Comparison of ENCODE assay signal across 14 cellular contexts in genomic region chr11:2943711-2944118, GRCh38. TPM values are rescaled to one million over a fixed set of nuclear protein-coding genes. Genes with fewer than 3 reads are reported as not detected.
DNase-seq lines count a peak whose midpoint lies in the region; ATAC-seq, FAIRE-seq and TF ChIP-seq lines count a peak whose summit lies in the region.
"Had no signal": no experiment of that assay in that cellular context is flagged by ENCODE, and none has a peak within 500 bp of the region (broad histone marks: within the 10 kb centered on the region; RNA-seq: fewer than 3 reads in every experiment).

No MANE protein-coding gene starts in this region.

- no peak for TF ChIP-seq EP300 in GM12878 (IDR thresholded peaks at IDR 0.05; ENCODE audit: borderline replicate concordance in 1 of 2, control insufficient read depth in 1 of 2, low read depth in 2 of 2, low read length in 2 of 2)

- POLR2A ChIA-PET in GM12878 (lab: Charles Lee) = no interaction called here

- H2AFZ ChIP-seq in GM12878 (ENCODE audit: control insufficient read depth, low read depth, low read length) = no peak overlapping the region

- H3K27ac ChIP-seq in GM12878 (ENCODE audit: control insufficient read depth, insufficient read depth) = no peak overlapping the region
- H3K27ac ChIP-seq: SK-N-MC had no signal

- H3K79me2 ChIP-seq in GM12878 (ENCODE audit: control insufficient read depth, insufficient read depth, low read length) = no peaks in the 10 kb centered on the region

- H3K9ac ChIP-seq in GM12878 (ENCODE audit: control insufficient read depth, insufficient read depth, low read length) = no peak overlapping the region

- H3K9me3 ChIP-seq in GM12878 (replicated peaks; ENCODE audit: control insufficient read depth, insufficient read depth, low read length) = peaks cover 4% of the 10 kb centered on the region; the same call in 2 of the 3 replicates

- no peak for TF ChIP-seq RAD21 in GM12878 (IDR thresholded peaks at IDR 0.05; ENCODE audit: insufficient read depth, low read depth, low read length)

- SMC1A ChIA-PET in GM12878 (lab: Charles Lee; ENCODE audit: uncharacterized antibody, unreplicated experiment) = no interaction called here

- CTCF ChIA-PET in GM12878 (lab: Yijun Ruan, JAX) = interaction anchor here (0.8 to 3.2 kb wide), 2 partner anchors 14 to 148 kb away, joined by 3 to 9 read pairs; partner anchors contain the start of gene PHLDA2

- no peaks in the 10 kb centered on the region; the same call in 1 of the 2 replicates for H4K20me1 ChIP-seq in GM12878 (ENCODE audit: control insufficient read depth, insufficient read depth)

- peak; percentile 50 for TF ChIP-seq POLR2A in GM12878 (IDR thresholded peaks at IDR 0.05; ENCODE audit: low read depth, low read length)

- no peaks in the 10 kb centered on the region for H3K27me3 ChIP-seq in GM12878 (replicated peaks in 1 of 2; ENCODE audit: control insufficient read depth in 2 of 2, insufficient read depth in 2 of 2, low read length in 1 of 2)
- H3K27me3 ChIP-seq: uterus had no signal

- no peak for ATAC-seq in GM12878
- no peak for ATAC-seq in left lobe of liver

- peaks cover 15 to 21% of the 10 kb centered on the region in 2 experiments for H3K36me3 ChIP-seq in GM12878 (ENCODE audit: control insufficient read depth in 2 of 2, insufficient read depth in 2 of 2, low read length in 1 of 2)
- H3K36me3 ChIP-seq: uterus had no signal

- in situ Hi-C loops in GM12878 (cut with MboI) = no loop called here

- no peak overlapping the region for H3K4me2 ChIP-seq in GM12878 (ENCODE audit: control insufficient read depth, insufficient read depth)

- FAIRE-seq in GM12878 (lab: Jason Lieb, UNC) = no peak
- FAIRE-seq: GM18507 had no signal

- intact Hi-C loops in GM12878 (cut with micrococcal nuclease; ENCODE audit: unreplicated experiment) = no loop called here

- peak; percentile 23 for DNase-seq in DMS153 (lab: John Stamatoyannopoulos, UW)
- DNase-seq in DMS153 treated with DMSO at 0.1 percent for 48 hours (lab: John Stamatoyannopoulos, UW; ENCODE audit: unreplicated experiment) = no peak
- peak; percentile 85 for DNase-seq in HT-29 (ENCODE audit: low spot score)
- DNase-seq in GM12878 (ENCODE audit: low read depth, low spot score) = no peak
- DNase-seq in myocyte (ENCODE audit: low read depth) = peak; percentile 49
- DNase-seq in left lobe of liver (ENCODE audit: low spot score) = no peak
- DNase-seq in hippocampal formation (lab: John Stamatoyannopoulos, UW) = no peak
- DNase-seq in Ammon's horn (ENCODE audit: low spot score) = no peak
- DNase-seq: 8988T, left cardiac atrium, NCI-H446 treated with DMSO at 0.1 percent for 48 hours had no signal

- BruUV-seq in GM12878 (replicated peaks; lab: Mats Ljungman, UMichigan) = no TSS peak

- RAD21 ChIA-PET in GM12878 (lab: Charles Lee; ENCODE audit: unreplicated experiment) = no interaction called here

- peaks cover 3% of the 10 kb centered on the region; the same call in 1 of the 2 replicates for H3K4me1 ChIP-seq in GM12878 (ENCODE audit: control insufficient read depth, insufficient read depth, low read length)

- 63% methylated on average over 12 of the region's 12 CpGs for WGBS in GM12878 (ENCODE audit: insufficient coverage, insufficient replicate concordance, low lambda C conversion rate, missing lambda C conversion rate)

- no peak for TF ChIP-seq CTCF in GM12878 (IDR thresholded peaks at IDR 0.05 in 2 of 3, conservative IDR thresholded peaks at IDR 0.05 in 1 of 3; ENCODE audit: control insufficient read depth in 2 of 3, extremely low read depth in 1 of 3, insufficient read depth in 1 of 3, low read depth in 3 of 3, low read length in 3 of 3)

- no peak overlapping the region for H3K4me3 ChIP-seq in GM12878
- H3K4me3 ChIP-seq: SK-N-MC, uterus had no signal

TF ChIP-seq in GM12878, 131 proteins besides CTCF, POLR2A, EP300 and RAD21 (continues in another document):
- TF ChIP-seq MTA3 (IDR thresholded peaks at IDR 0.05; ENCODE audit: borderline replicate concordance, low read length) = no peak
- no peak for TF ChIP-seq NKRF (conservative IDR thresholded peaks at IDR 0.05)
- no peak for TF ChIP-seq SMC3 (IDR thresholded peaks at IDR 0.05; ENCODE audit: borderline replicate concordance, low read length)
- no peak for TF ChIP-seq NFYA (IDR thresholded peaks at IDR 0.05; ENCODE audit: borderline replicate concordance, low read depth, low read length)

RNA-seq across cellular contexts. Expression of gene PHLDA2, which starts 14.5 kb away (rescaled TPM):
- 345 and 406 TPM in 2 replicates for total RNA-seq in HT-29 (2014; rRNA removed; shearing (Covaris generic))
- 0.59 TPM in 1 of 2 replicates, not detected in the other for total RNA-seq in GM12878 (2013; cell fraction: nucleolus; rRNA removed)
- total RNA-seq in GM12878 (2014; rRNA removed) (not detected in 2 replicates), GM12878 (2014; rRNA removed; fragmentation: Illumina TruSeq; extraction: Trizol) (not detected in 2 replicates), GM12878 (2021) (0.27 and 0.49 TPM in 2 replicates), myocyte (1.7 and 4.7 TPM in 2 replicates), left lobe of liver (1.3 TPM)
- not detected for polyA plus RNA-seq in GM12878 (2011; ENCODE audit: low read depth)
- polyA plus RNA-seq in GM12878 (2011; rRNA removed) (0.15 TPM in 1 of 2 replicates, not detected in the other), GM12878 (2014; fragmentation: Illumina TruSeq; extraction: Trizol) (not detected in 2 replicates), GM12878 (2014; fragmentation: Nextera tagmentation; extraction: Ambion mirVana) (not detected), GM12878 (2014; rRNA removed) (not detected in 2 replicates), GM12878 (2016; fragmentation: Nextera tagmentation; extraction: Ambion mirVana) (under 1 TPM in 1 of 2 experiments, not detected in 1; 0.16 TPM)
- polyA plus RNA-seq in GM12878 (2011; cell fraction: cytosol; rRNA removed) = 0.07 and 0.12 TPM in 2 replicates
- polyA plus RNA-seq in GM12878 (2011; cell fraction: nucleus; rRNA removed) = 0.27 and 0.34 TPM in 2 replicates
- 0.18 and 0.32 TPM in 2 replicates for polyA plus RNA-seq in GM12878 (2012)
- polyA minus RNA-seq in GM12878 (2011; rRNA and poly(A)+ RNA removed) = not detected in 2 replicates
- polyA minus RNA-seq in GM12878 (2011; cell fraction: cytosol; rRNA and poly(A)+ RNA removed) = not detected in 2 replicates
- polyA minus RNA-seq in GM12878 (2011; cell fraction: nucleus; rRNA and poly(A)+ RNA removed) = not detected in 2 replicates
- 32.3 TPM for polyA plus RNA-seq in myocyte (2012)

RNA-seq across cellular contexts. Expression of gene NAP1L4, which starts 48.4 kb away (rescaled TPM):
- total RNA-seq in HT-29 (2014; rRNA removed; shearing (Covaris generic)) = 114 and 116 TPM in 2 replicates
- 427 and 452 TPM in 2 replicates for total RNA-seq in GM12878 (2013; cell fraction: nucleolus; rRNA removed)
- total RNA-seq in GM12878 (2014; rRNA removed) (103 and 107 TPM in 2 replicates), GM12878 (2014; rRNA removed; fragmentation: Illumina TruSeq; extraction: Trizol) (100 and 101 TPM in 2 replicates), GM12878 (2021) (128 and 130 TPM in 2 replicates), myocyte (111 and 117 TPM in 2 replicates), left lobe of liver (42.2 TPM)
- polyA plus RNA-seq in GM12878 (2011; ENCODE audit: low read depth) = 48.1 TPM
- polyA plus RNA-seq in GM12878 (2011; rRNA removed) (100 and 159 TPM in 2 replicates), GM12878 (2014; fragmentation: Illumina TruSeq; extraction: Trizol) (127 and 140 TPM in 2 replicates), GM12878 (2014; fragmentation: Nextera tagmentation; extraction: Ambion mirVana) (10 to 100 TPM; 24.8 to 44.0 TPM), GM12878 (2014; rRNA removed) (121 TPM in 2 replicates), GM12878 (2016; fragmentation: Nextera tagmentation; extraction: Ambion mirVana) (100 to 1,000 TPM; 181 to 198 TPM)
- 64.8 and 80.3 TPM in 2 replicates for polyA plus RNA-seq in GM12878 (2011; cell fraction: cytosol; rRNA removed)
- 141 and 157 TPM in 2 replicates for polyA plus RNA-seq in GM12878 (2011; cell fraction: nucleus; rRNA removed)
- polyA plus RNA-seq in GM12878 (2012) = 71.3 and 83.1 TPM in 2 replicates
- 62.6 and 97.0 TPM in 2 replicates for polyA minus RNA-seq in GM12878 (2011; rRNA and poly(A)+ RNA removed)
- polyA minus RNA-seq in GM12878 (2011; cell fraction: cytosol; rRNA and poly(A)+ RNA removed) = 28.8 and 30.2 TPM in 2 replicates
- 52.5 and 71.7 TPM in 2 replicates for polyA minus RNA-seq in GM12878 (2011; cell fraction: nucleus; rRNA and poly(A)+ RNA removed)
- 107 TPM for polyA plus RNA-seq in myocyte (2012)

RNA-seq across cellular contexts. Expression of gene CDKN1C, which starts 58.1 kb away (rescaled TPM):
- total RNA-seq in HT-29 (2014; rRNA removed; shearing (Covaris generic)) = 5.3 and 9.1 TPM in 2 replicates
- 0.59 TPM in 1 of 2 replicates, not detected in the other for total RNA-seq in GM12878 (2013; cell fraction: nucleolus; rRNA removed)
- total RNA-seq in GM12878 (2014; rRNA removed) (not detected in 2 replicates), GM12878 (2014; rRNA removed; fragmentation: Illumina TruSeq; extraction: Trizol) (not detected in 2 replicates), GM12878 (2021) (0.19 and 0.21 TPM in 2 replicates), myocyte (274 and 533 TPM in 2 replicates), left lobe of liver (8.4 TPM)
- not detected for polyA plus RNA-seq in GM12878 (2011; ENCODE audit: low read depth)
- polyA plus RNA-seq in GM12878 (2011; rRNA removed) (0.05 TPM in 1 of 2 replicates, not detected in the other), GM12878 (2014; fragmentation: Illumina TruSeq; extraction: Trizol) (not detected in 2 replicates), GM12878 (2014; fragmentation: Nextera tagmentation; extraction: Ambion mirVana) (not detected), GM12878 (2014; rRNA removed) (not detected in 2 replicates), GM12878 (2016; fragmentation: Nextera tagmentation; extraction: Ambion mirVana) (under 1 TPM in 1 of 2 experiments, not detected in 1; 0.14 TPM)
- 0.08 and 0.09 TPM in 2 replicates for polyA plus RNA-seq in GM12878 (2011; cell fraction: cytosol; rRNA removed)
- polyA plus RNA-seq in GM12878 (2011; cell fraction: nucleus; rRNA removed) = 0.09 and 0.19 TPM in 2 replicates
- 0.35 and 0.37 TPM in 2 replicates for polyA plus RNA-seq in GM12878 (2012)
- polyA minus RNA-seq in GM12878 (2011; rRNA and poly(A)+ RNA removed) = not detected in 2 replicates
- 1.5 TPM in 1 of 2 replicates, not detected in the other for polyA minus RNA-seq in GM12878 (2011; cell fraction: cytosol; rRNA and poly(A)+ RNA removed)
- polyA minus RNA-seq in GM12878 (2011; cell fraction: nucleus; rRNA and poly(A)+ RNA removed) = 0.29 and 0.48 TPM in 2 replicates
- 93.8 TPM for polyA plus RNA-seq in myocyte (2012)

Comparison
In these comparisons a context has a peak if more than half of its experiments do, and no peak if none do; other contexts are left out.
1. DNase-seq: peak in DMS153 (single experiment), HT-29 (single experiment) and myocyte (single experiment); none in DMS153 treated with DMSO at 0.1 percent for 48 hours (single experiment), GM12878 (single experiment), left lobe of liver (single experiment), hippocampal formation (0 of 2) and Ammon's horn (single experiment).
2. RNA of gene PHLDA2, which starts 14.5 kb away (total RNA-seq): 345 to 406 TPM in HT-29; 1.7 to 4.7 TPM in myocyte, 1.3 TPM in left lobe of liver (single experiment) and 0.27 to 0.59 TPM in GM12878; every median in the first group is over 10 times any median in the second.
3. RNA of gene CDKN1C, which starts 58.1 kb away (total RNA-seq): 274 to 533 TPM in myocyte; 5.3 to 9.1 TPM in HT-29, 8.4 TPM in left lobe of liver (single experiment) and 0.19 to 0.59 TPM in GM12878; every median in the first group is over 10 times any median in the second.